Comparison of ENCODE assay signal across 8 cellular contexts in genomic region chr6:28657756-28658465, GRCh38.
A peak's percentile ranks its signal among the peaks of the same experiment; 100 is the strongest.
DNase-seq lines count a peak whose midpoint lies in the region; ATAC-seq, FAIRE-seq and TF ChIP-seq lines count a peak whose summit lies in the region.

No MANE protein-coding gene starts in this region.

- H3K4me1 ChIP-seq in A549 (no peaks in the 10 kb centered on the region), Loucy (ENCODE audit: insufficient read depth, low read length, poor library complexity, severe bottlenecking) (peaks cover 14% of the 10 kb centered on the region), iPS-20b (ENCODE audit: insufficient read depth, low read length) (no peaks in the 10 kb centered on the region)

- DNase-seq in A549 (ENCODE audit: low read depth in 1 of 2, low spot score in 1 of 2) (peak; percentile 58 to 61), T-helper 17 cell (no peak), brain microvascular endothelial cell (peak; percentile 53)
- DNase-seq in stimulated activated CD4-positive, alpha-beta T cell treated with anti-CD3 and anti-CD28 coated beads, Interleukin-12 subunit alpha, Interleukin-12 subunit beta, amount 100 ng/mL, for 48 hours (ENCODE audit: low read depth in 2 of 3, low spot score in 1 of 3), result peak; percentile 48 to 68 (median 58)

- FAIRE-seq in A549 (lab: Jason Lieb, UNC), result no peak

- H3K9ac ChIP-seq in Loucy (ENCODE audit: low read depth, low read length, poor library complexity, severe bottlenecking) (no peak overlapping the region), iPS-20b (ENCODE audit: low read depth, low read length) (peak overlapping the region; percentile 72; the same call in 1 of the 2 replicates)

- no peaks in the 10 kb centered on the region for H3K79me2 ChIP-seq in Loucy (ENCODE audit: insufficient read depth, low read length)

- TF ChIP-seq POLR2A in A549 (IDR thresholded peaks at IDR 0.05; ENCODE audit: low read length), result no peak

- POLR2A ChIA-PET in A549 (lab: Yijun Ruan, JAX), result interaction anchor here (0.7 kb wide), 1 partner anchor 71 kb away, joined by 4 read pairs; a partner anchor contains a TSS

- H3K4me2 ChIP-seq in A549 (peak overlapping the region; percentile 76), Loucy (ENCODE audit: low read depth, low read length, poor library complexity, severe bottlenecking) (peak overlapping the region; percentile 79)

- peak overlapping the region; percentile 71; the same call in 1 of the 2 replicates for H2AFZ ChIP-seq in Loucy (ENCODE audit: low read length)

- TF ChIP-seq RAD21 in A549 (conservative IDR thresholded peaks at IDR 0.05 in 1 of 2, IDR thresholded peaks at IDR 0.05 in 1 of 2), result no peak

- ATAC-seq in A549, result peak; percentile 90 to 94
- ATAC-seq in GM18867 (IDR thresholded peaks at IDR 0.05; ENCODE audit: unreplicated experiment), result peak; percentile 72
- ATAC-seq in T-helper 17 cell, result peak; percentile 28
- no peak for ATAC-seq in HG03520 (IDR thresholded peaks at IDR 0.05; ENCODE audit: unreplicated experiment)

- peak overlapping the region; percentile 81 for H3K27ac Mint-ChIP-seq in T-helper 17 cell

- no peaks in the 10 kb centered on the region for H4K20me1 ChIP-seq in Loucy (ENCODE audit: insufficient read depth, low read length, poor library complexity, severe bottlenecking)

- in situ Hi-C loops in brain microvascular endothelial cell (cut with HindIII; ENCODE audit: low pct_ligation_motif_present, low sequenced_read_pairs), result no loop called here

- no peaks in the 10 kb centered on the region for H3K9me2 ChIP-seq in Loucy (replicated peaks; ENCODE audit: low read depth, low read length)

- H3K4me1 Mint-ChIP-seq in T-helper 17 cell, result peaks cover 9% of the 10 kb centered on the region

- H3K36me3 Mint-ChIP-seq in T-helper 17 cell (ENCODE audit: low read depth), result no peaks in the 10 kb centered on the region

- H3K27ac ChIP-seq in A549 (peak overlapping the region in 1 of 2 experiments; percentile 9; a peak in 2 of 6 replicates), brain microvascular endothelial cell (no peak overlapping the region), iPS-20b (ENCODE audit: low read length) (no peak overlapping the region)

- H3K9me3 ChIP-seq in A549 (no peaks in the 10 kb centered on the region), Loucy (ENCODE audit: insufficient read depth, low read depth, low read length) (no peaks in the 10 kb centered on the region), T-helper 17 cell (ENCODE audit: control insufficient read depth, low read length, poor library complexity, severe bottlenecking) (no peaks in the 10 kb centered on the region), iPS-20b (ENCODE audit: insufficient read depth, low read depth, low read length) (no peaks in the 10 kb centered on the region)

- H3K36me3 ChIP-seq in Loucy (ENCODE audit: insufficient read depth, low read length) (no peaks in the 10 kb centered on the region), brain microvascular endothelial cell (replicated peaks) (no peaks in the 10 kb centered on the region), iPS-20b (ENCODE audit: insufficient read depth, low read depth, low read length) (no peaks in the 10 kb centered on the region)

- H3K4me3 ChIP-seq in A549 (peak overlapping the region; percentile 54), Loucy (ENCODE audit: low read length, poor library complexity, severe bottlenecking) (peak overlapping the region; percentile 67), brain microvascular endothelial cell (ENCODE audit: low read depth, low read length) (peak overlapping the region; percentile 63), iPS-20b (ENCODE audit: low read length) (peak overlapping the region; percentile 96)

- H3K4me3 Mint-ChIP-seq in T-helper 17 cell, result peak overlapping the region; percentile 43

- TF ChIP-seq CTCF in A549 (IDR thresholded peaks at IDR 0.05), result no peak
- no peak for TF ChIP-seq CTCF in Loucy (conservative IDR thresholded peaks at IDR 0.05; ENCODE audit: low read length)
- TF ChIP-seq CTCF in brain microvascular endothelial cell (IDR thresholded peaks at IDR 0.05; ENCODE audit: low read depth, low read length, missing control alignments), result no peak

- 5% methylated on average over 27 of the region's 27 CpGs for WGBS in A549 (ENCODE audit: missing lambda C conversion rate)

- CTCF ChIA-PET in A549 (lab: Yijun Ruan, JAX), result interaction anchor here (0.6 kb wide), 1 partner anchor 1497 kb away, joined by 3 read pairs; no protein-coding TSS in a partner anchor

- H3F3A ChIP-seq in Loucy (ENCODE audit: low read depth), result no peaks in the 10 kb centered on the region

- no peaks in the 10 kb centered on the region for H3K27me3 ChIP-seq in Loucy (ENCODE audit: insufficient read depth, low read length, poor library complexity, severe bottlenecking)
- no peaks in the 10 kb centered on the region for H3K27me3 ChIP-seq in brain microvascular endothelial cell (replicated peaks)
- H3K27me3 ChIP-seq in iPS-20b (ENCODE audit: insufficient read depth, low read length), result peaks cover 16% of the 10 kb centered on the region; the same call in 1 of the 2 replicates

- TF ChIP-seq EP300 in A549 (IDR thresholded peaks at IDR 0.05), result no peak

- H3K27me3 Mint-ChIP-seq in T-helper 17 cell, result peaks cover 63% of the 10 kb centered on the region

TF ChIP-seq in A549, 52 proteins besides CTCF, POLR2A, EP300 and RAD21:
- no peak for TF ChIP-seq BCL3 (IDR thresholded peaks at IDR 0.05)
- TF ChIP-seq EHF (CRISPR knock-in tag; IDR thresholded peaks at IDR 0.05), result no peak
- TF ChIP-seq HMGXB4 (CRISPR knock-in tag; IDR thresholded peaks at IDR 0.05; ENCODE audit: borderline replicate concordance), result peak; percentile 37; the same call in 1 of the 2 replicates
- TF ChIP-seq RCOR1 (IDR thresholded peaks at IDR 0.05; ENCODE audit: low read depth, low read length), result 0 out of 2 replicates have a peak, but pooled peaks have one; percentile 45
- TF ChIP-seq SREBF2 (IDR thresholded peaks at IDR 0.05), result peak; percentile 56
TF ChIP-seq in A549: peak in this region for 3.

Comparison
In these comparisons a context has a peak if more than half of its experiments do, and no peak if none do; other contexts are left out.
1. DNase-seq: peak in A549 (2 of 2), brain microvascular endothelial cell (single experiment) and stimulated activated CD4-positive, alpha-beta T cell treated with anti-CD3 and anti-CD28 coated beads, Interleukin-12 subunit alpha, Interleukin-12 subunit beta, amount 100 ng/mL, for 48 hours (3 of 3); none in T-helper 17 cell (0 of 3).
2. Peak in every context shown above with its lines, with median percentiles within 50 percentile points of each other: H3K4me3 ChIP-seq.